ENCODE assay signal across 12 cellular contexts in genomic region chr20:35886537-35886936, GRCh38.
DNase-seq lines count a peak whose midpoint lies in the region; ATAC-seq lines count a peak whose summit lies in the region.
"Had no signal": no experiment of that assay in that cellular context is flagged by ENCODE, and none has a peak within 500 bp of the region (broad histone marks: within the 10 kb centered on the region; RNA-seq: fewer than 3 reads in every experiment).

No MANE protein-coding gene starts in this region.

- H2AFZ ChIP-seq in neuronal stem cell (ENCODE audit: low read length) = no peak overlapping the region

- H3K18ac ChIP-seq in neuronal stem cell (ENCODE audit: low read length) = no peak overlapping the region

- no peak overlapping the region for H2BK12ac ChIP-seq in neuronal stem cell (ENCODE audit: low read length)

- no CpG with 5 or more reads among the region's 3 CpGs for WGBS in neuronal stem cell (ENCODE audit: extremely low coverage in 2 of 2, insufficient read length in 2 of 2, insufficient replicate concordance in 1 of 2), 2 donors

- H3K4ac ChIP-seq in neuronal stem cell (ENCODE audit: low read length) = no peak overlapping the region

- no peak overlapping the region for H2BK15ac ChIP-seq in neuronal stem cell (ENCODE audit: low read length)

- H3K27me3 ChIP-seq in neuronal stem cell (ENCODE audit: control insufficient read depth in 3 of 3, insufficient read depth in 3 of 3, low read depth in 1 of 3, low read length in 3 of 3) = no peaks in the 10 kb centered on the region
- H3K27me3 ChIP-seq: foreskin keratinocyte had no signal

- no peaks in the 10 kb centered on the region for H3K9me3 ChIP-seq in neuronal stem cell (replicated peaks in 1 of 2; ENCODE audit: control insufficient read depth in 2 of 2, insufficient read depth in 1 of 2, low read depth in 1 of 2, low read length in 2 of 2)

- peaks cover 7% of the 10 kb centered on the region for H3K4me1 Mint-ChIP-seq in central memory CD8-positive, alpha-beta T cell

- DNase-seq in CMK (ENCODE audit: low read depth) = peak; percentile 36
- DNase-seq in NCI-H2171 treated with DMSO at 0.1 percent for 48 hours (lab: John Stamatoyannopoulos, UW) = peak; percentile 99
- no peak for DNase-seq in central memory CD8-positive, alpha-beta T cell (ENCODE audit: low spot score in 2 of 2)
- DNase-seq in neuronal stem cell (ENCODE audit: low spot score) = no peak
- DNase-seq in NCI-H1436 treated with DMSO at 0.1 percent for 48 hours (lab: John Stamatoyannopoulos, UW) = no peak
- DNase-seq in stimulated activated CD4-positive, alpha-beta T cell treated with anti-CD3 and anti-CD28 coated beads, Interleukin-4, amount 100 ng/mL, for 1 hour = no peak
- no peak for DNase-seq in NCI-H128 (lab: John Stamatoyannopoulos, UW; ENCODE audit: unreplicated experiment)
- DNase-seq: CD4-positive, alpha-beta T cell; foreskin keratinocyte; kidney; NCI-H1092 treated with DMSO at 0.1 percent for 48 hours had no signal

- peak overlapping the region; percentile 24 for H3K9ac ChIP-seq in neuronal stem cell (ENCODE audit: low read depth, low read length, poor library complexity)

- no peak overlapping the region for H4K8ac ChIP-seq in neuronal stem cell (ENCODE audit: low read depth, low read length)

- H3K23ac ChIP-seq in neuronal stem cell (ENCODE audit: low read depth, low read length, poor library complexity) = no peak overlapping the region

- H3K36me3 ChIP-seq in neuronal stem cell (replicated peaks in 1 of 2; ENCODE audit: control insufficient read depth in 2 of 2, insufficient read depth in 2 of 2, low read length in 2 of 2) = peaks cover 7 to 27% of the 10 kb centered on the region in 2 donors

- H4K91ac ChIP-seq in neuronal stem cell (ENCODE audit: low read depth, low read length, poor library complexity) = no peak overlapping the region

- no peaks in the 10 kb centered on the region for H3K27me3 Mint-ChIP-seq in central memory CD8-positive, alpha-beta T cell
- H3K27me3 Mint-ChIP-seq: CD4-positive, alpha-beta T cell had no signal

- no peak overlapping the region for H2BK5ac ChIP-seq in neuronal stem cell (ENCODE audit: low read length)

- H3K4me2 ChIP-seq in neuronal stem cell (ENCODE audit: insufficient read depth, low read length, poor library complexity, severe bottlenecking) = no peak overlapping the region

- H2AK5ac ChIP-seq in neuronal stem cell (ENCODE audit: low read depth, low read length) = no peak overlapping the region

- no peak for ATAC-seq in central memory CD8-positive, alpha-beta T cell (replicated peaks; ENCODE audit: extremely low read depth, poor library complexity, severe bottlenecking)
- ATAC-seq in GM21367 (IDR thresholded peaks at IDR 0.05; ENCODE audit: unreplicated experiment) = no peak
- ATAC-seq: foreskin keratinocyte had no signal

- H3K36me3 Mint-ChIP-seq in central memory CD8-positive, alpha-beta T cell (ENCODE audit: insufficient read depth) = peaks cover 17% of the 10 kb centered on the region

- no peak overlapping the region for H3K27ac ChIP-seq in neuronal stem cell (replicated peaks; ENCODE audit: low read length)
- H3K27ac ChIP-seq: foreskin keratinocyte had no signal

- no peaks in the 10 kb centered on the region for H3K9me3 Mint-ChIP-seq in central memory CD8-positive, alpha-beta T cell
- H3K9me3 Mint-ChIP-seq: CD4-positive, alpha-beta T cell had no signal

- no peak overlapping the region for H3K14ac ChIP-seq in neuronal stem cell (ENCODE audit: low read length)

- H3K4me3 Mint-ChIP-seq in central memory CD8-positive, alpha-beta T cell = no peak overlapping the region
- H3K4me3 Mint-ChIP-seq: CD4-positive, alpha-beta T cell had no signal

- peak overlapping the region in 1 of 2 donors; percentile 68 for H3K4me3 ChIP-seq in neuronal stem cell (ENCODE audit: low read length in 2 of 2)

- H3K4me1 ChIP-seq in neuronal stem cell (ENCODE audit: control insufficient read depth in 2 of 2, insufficient read depth in 1 of 2, low read depth in 1 of 2, low read length in 2 of 2) = no peaks in the 10 kb centered on the region

- H3K79me1 ChIP-seq in neuronal stem cell (ENCODE audit: low read depth, low read length) = no peaks in the 10 kb centered on the region

- H2BK120ac ChIP-seq in neuronal stem cell (ENCODE audit: low read depth, low read length) = no peak overlapping the region

- H3K27ac Mint-ChIP-seq in central memory CD8-positive, alpha-beta T cell (ENCODE audit: low read depth) = peak overlapping the region; percentile 9
- H3K27ac Mint-ChIP-seq: CD4-positive, alpha-beta T cell had no signal

Comparison
In these comparisons a context has a peak if more than half of its experiments do, and no peak if none do; other contexts are left out.
1. DNase-seq: peak in CMK (single experiment) and NCI-H2171 treated with DMSO at 0.1 percent for 48 hours (single experiment); none in central memory CD8-positive, alpha-beta T cell (0 of 2), neuronal stem cell (single experiment), NCI-H1436 treated with DMSO at 0.1 percent for 48 hours (single experiment), stimulated activated CD4-positive, alpha-beta T cell treated with anti-CD3 and anti-CD28 coated beads, Interleukin-4, amount 100 ng/mL, for 1 hour (single experiment) and NCI-H128 (single experiment).